19 cellular contexts compared by ENCODE assay signal in genomic region chr2:239339241-239339640, GRCh38.
DNase-seq lines count a peak whose midpoint lies in the region; ATAC-seq, FAIRE-seq and TF ChIP-seq lines count a peak whose summit lies in the region.
"Had no signal": no experiment of that assay in that cellular context is flagged by ENCODE, and none has a peak within 500 bp of the region (broad histone marks: within the 10 kb centered on the region; RNA-seq: fewer than 3 reads in every experiment).

No MANE protein-coding gene starts in this region.

- peak overlapping the region; percentile 20 for H3K4me3 Mint-ChIP-seq in activated naive CD8-positive, alpha-beta T cell
- H3K4me3 Mint-ChIP-seq in activated naive CD8-positive, alpha-beta T cell treated with anti-CD3 and anti-CD28 coated beads for 36 hours, result no peak overlapping the region
- peak overlapping the region; percentile 63 for H3K4me3 Mint-ChIP-seq in activated T-helper 1 cell treated with anti-CD3 and anti-CD28 coated beads, Interleukin-12 subunit alpha, Interleukin-12 subunit beta, Interleukin-2, Interleukin-4 antibody, amounts not matched to agents 30 ng/mL and 10 ng/mL and 1 ng/mL, durations not matched to agents 14 hours and 24 hours and 36 hours
- peak overlapping the region; percentile 76 for H3K4me3 Mint-ChIP-seq in natural killer cell

- H3K27ac ChIP-seq in body of pancreas (no peak overlapping the region), spleen (no peak overlapping the region)
- H3K27ac ChIP-seq: ascending aorta, lower lobe of right lung, RWPE1 had no signal

- intact Hi-C loops in activated T-helper 1 cell treated with anti-CD3 and anti-CD28 coated beads, Interleukin-12 subunit alpha, Interleukin-12 subunit beta, Interleukin-2, Interleukin-4 antibody, amounts not matched to agents 30 ng/mL and 10 ng/mL and 1 ng/mL, durations not matched to agents 14 hours and 24 hours and 36 hours (cut with micrococcal nuclease), result no loop called here
- intact Hi-C loops in natural killer cell (cut with micrococcal nuclease) (no loop called here), body of pancreas (cut with DNase I) (no loop called here), spleen (cut with DNase I; ENCODE audit: low total_unique reads) (no loop called here)

- H3K9me3 ChIP-seq in body of pancreas (no peaks in the 10 kb centered on the region), spleen (no peaks in the 10 kb centered on the region)
- H3K9me3 ChIP-seq: ascending aorta, lower lobe of right lung, prostate gland, transverse colon had no signal

- no peak for FAIRE-seq in H54 (lab: Jason Lieb, UNC)
- FAIRE-seq: HepG2, islet of Langerhans had no signal

- H3K4me1 ChIP-seq in body of pancreas (peaks cover 8% of the 10 kb centered on the region), spleen (peaks cover 7 to 51% (median 18%) of the 10 kb centered on the region in 6 donors)
- H3K4me1 ChIP-seq: ascending aorta had no signal

- 80 to 92% methylated on average over 3 to 6 of the region's 6 CpGs for WGBS in body of pancreas, 2 donors
- WGBS in spleen, 5 donors, result 74 to 91% (median 85%) methylated on average over 6 of the region's 6 CpGs

- H3K36me3 ChIP-seq in body of pancreas (replicated peaks in 1 of 2; ENCODE audit: insufficient read depth in 1 of 2, low read depth in 2 of 2) (no peaks in the 10 kb centered on the region), spleen (peaks cover 0 to 25% (median 0%) of the 10 kb centered on the region in 6 donors)
- H3K36me3 ChIP-seq: ascending aorta, lower lobe of right lung, prostate gland, transverse colon had no signal

- TF ChIP-seq CTCF in natural killer cell (IDR thresholded peaks at IDR 0.05), result no peak
- TF ChIP-seq CTCF in body of pancreas (IDR thresholded peaks at IDR 0.05), result no peak
- no peak for TF ChIP-seq CTCF in GM13976 (IDR thresholded peaks at IDR 0.05; ENCODE audit: borderline replicate concordance, control extremely low read depth, extremely low read depth, insufficient read depth, missing control alignments)
- TF ChIP-seq CTCF in spleen (IDR thresholded peaks at IDR 0.05 in 8 of 11, conservative IDR thresholded peaks at IDR 0.05 in 3 of 11), result no peak

- H3K4me3 ChIP-seq in body of pancreas (no peak overlapping the region), spleen (no peak overlapping the region)
- H3K4me3 ChIP-seq: ascending aorta, lower lobe of right lung, prostate gland, transverse colon had no signal

- no peaks in the 10 kb centered on the region for H3K27me3 ChIP-seq in body of pancreas
- no peaks in the 10 kb centered on the region for H3K27me3 ChIP-seq in spleen (replicated peaks in 1 of 7)
- H3K27me3 ChIP-seq: ascending aorta, transverse colon had no signal

- ATAC-seq in natural killer cell (peak in 2 of 3 donors; percentile 12 to 22), body of pancreas (no peak)
- ATAC-seq: HepG2 had no signal

- H3K27me3 Mint-ChIP-seq in activated naive CD8-positive, alpha-beta T cell, result no peaks in the 10 kb centered on the region
- no peaks in the 10 kb centered on the region for H3K27me3 Mint-ChIP-seq in activated naive CD8-positive, alpha-beta T cell treated with anti-CD3 and anti-CD28 coated beads for 36 hours
- no peaks in the 10 kb centered on the region for H3K27me3 Mint-ChIP-seq in activated T-helper 1 cell treated with anti-CD3 and anti-CD28 coated beads, Interleukin-12 subunit alpha, Interleukin-12 subunit beta, Interleukin-2, Interleukin-4 antibody, amounts not matched to agents 30 ng/mL and 10 ng/mL and 1 ng/mL, durations not matched to agents 14 hours and 24 hours and 36 hours (ENCODE audit: insufficient read depth)
- peaks cover 10 to 13% of the 10 kb centered on the region in 2 donors for H3K27me3 Mint-ChIP-seq in natural killer cell (ENCODE audit: low read depth in 2 of 2)

- no peaks in the 10 kb centered on the region for H3K9me3 Mint-ChIP-seq in activated naive CD8-positive, alpha-beta T cell (ENCODE audit: low read depth)
- no peaks in the 10 kb centered on the region for H3K9me3 Mint-ChIP-seq in activated naive CD8-positive, alpha-beta T cell treated with anti-CD3 and anti-CD28 coated beads for 36 hours
- H3K9me3 Mint-ChIP-seq in activated T-helper 1 cell treated with anti-CD3 and anti-CD28 coated beads, Interleukin-12 subunit alpha, Interleukin-12 subunit beta, Interleukin-2, Interleukin-4 antibody, amounts not matched to agents 30 ng/mL and 10 ng/mL and 1 ng/mL, durations not matched to agents 14 hours and 24 hours and 36 hours, result no peaks in the 10 kb centered on the region
- no peaks in the 10 kb centered on the region for H3K9me3 Mint-ChIP-seq in natural killer cell

- H3K4me1 Mint-ChIP-seq in activated naive CD8-positive, alpha-beta T cell (ENCODE audit: low read depth), result peaks cover 40% of the 10 kb centered on the region
- H3K4me1 Mint-ChIP-seq in activated naive CD8-positive, alpha-beta T cell treated with anti-CD3 and anti-CD28 coated beads for 36 hours, result peaks cover 24% of the 10 kb centered on the region
- peaks cover 55% of the 10 kb centered on the region for H3K4me1 Mint-ChIP-seq in activated T-helper 1 cell treated with anti-CD3 and anti-CD28 coated beads, Interleukin-12 subunit alpha, Interleukin-12 subunit beta, Interleukin-2, Interleukin-4 antibody, amounts not matched to agents 30 ng/mL and 10 ng/mL and 1 ng/mL, durations not matched to agents 14 hours and 24 hours and 36 hours (ENCODE audit: low read depth)
- peaks cover 41 to 45% of the 10 kb centered on the region in 2 donors for H3K4me1 Mint-ChIP-seq in natural killer cell

- DNase-seq in activated naive CD8-positive, alpha-beta T cell treated with anti-CD3 and anti-CD28 coated beads for 36 hours, result no peak
- DNase-seq in activated T-helper 1 cell treated with anti-CD3 and anti-CD28 coated beads, Interleukin-12 subunit alpha, Interleukin-12 subunit beta, Interleukin-2, Interleukin-4 antibody, amounts not matched to agents 30 ng/mL and 10 ng/mL and 1 ng/mL, durations not matched to agents 14 hours and 24 hours and 36 hours (ENCODE audit: low spot score), result no peak
- DNase-seq in natural killer cell (no peak), body of pancreas (no peak), GM13976 (ENCODE audit: low spot score) (no peak), H54 (ENCODE audit: insufficient read length, low spot score) (no peak), spleen (no peak)
- DNase-seq: DMS79 treated with DMSO at 0.1 percent for 48 hours, GOT3, lower lobe of right lung, NCI-H187 treated with DMSO at 0.1 percent for 48 hours, NCI-H446 treated with DMSO at 0.1 percent for 48 hours, transverse colon had no signal

- TF ChIP-seq POLR2A in body of pancreas (IDR thresholded peaks at IDR 0.05) (no peak), H54 (IDR thresholded peaks at IDR 0.05; ENCODE audit: low read depth, low read length) (no peak), spleen (IDR thresholded peaks at IDR 0.05) (no peak)

- peaks cover 11% of the 10 kb centered on the region for H3K36me3 Mint-ChIP-seq in activated naive CD8-positive, alpha-beta T cell
- peaks cover 7% of the 10 kb centered on the region for H3K36me3 Mint-ChIP-seq in activated naive CD8-positive, alpha-beta T cell treated with anti-CD3 and anti-CD28 coated beads for 36 hours
- H3K36me3 Mint-ChIP-seq in activated T-helper 1 cell treated with anti-CD3 and anti-CD28 coated beads, Interleukin-12 subunit alpha, Interleukin-12 subunit beta, Interleukin-2, Interleukin-4 antibody, amounts not matched to agents 30 ng/mL and 10 ng/mL and 1 ng/mL, durations not matched to agents 14 hours and 24 hours and 36 hours (ENCODE audit: low read depth), result peaks cover 13% of the 10 kb centered on the region
- no peaks in the 10 kb centered on the region for H3K36me3 Mint-ChIP-seq in natural killer cell

- H3K27ac Mint-ChIP-seq in activated naive CD8-positive, alpha-beta T cell, result peak overlapping the region; percentile 8
- H3K27ac Mint-ChIP-seq in activated naive CD8-positive, alpha-beta T cell treated with anti-CD3 and anti-CD28 coated beads for 36 hours, result no peak overlapping the region
- H3K27ac Mint-ChIP-seq in activated T-helper 1 cell treated with anti-CD3 and anti-CD28 coated beads, Interleukin-12 subunit alpha, Interleukin-12 subunit beta, Interleukin-2, Interleukin-4 antibody, amounts not matched to agents 30 ng/mL and 10 ng/mL and 1 ng/mL, durations not matched to agents 14 hours and 24 hours and 36 hours, result peak overlapping the region; percentile 77
- peak overlapping the region; percentile 48 to 78 for H3K27ac Mint-ChIP-seq in natural killer cell

- in situ Hi-C loops in GM13976 (cut with MboI; ENCODE audit: low sequenced_read_pairs, unreplicated experiment), result no loop called here
